ENCODE assay signal across 10 cellular contexts in the genomic region with DNA sequence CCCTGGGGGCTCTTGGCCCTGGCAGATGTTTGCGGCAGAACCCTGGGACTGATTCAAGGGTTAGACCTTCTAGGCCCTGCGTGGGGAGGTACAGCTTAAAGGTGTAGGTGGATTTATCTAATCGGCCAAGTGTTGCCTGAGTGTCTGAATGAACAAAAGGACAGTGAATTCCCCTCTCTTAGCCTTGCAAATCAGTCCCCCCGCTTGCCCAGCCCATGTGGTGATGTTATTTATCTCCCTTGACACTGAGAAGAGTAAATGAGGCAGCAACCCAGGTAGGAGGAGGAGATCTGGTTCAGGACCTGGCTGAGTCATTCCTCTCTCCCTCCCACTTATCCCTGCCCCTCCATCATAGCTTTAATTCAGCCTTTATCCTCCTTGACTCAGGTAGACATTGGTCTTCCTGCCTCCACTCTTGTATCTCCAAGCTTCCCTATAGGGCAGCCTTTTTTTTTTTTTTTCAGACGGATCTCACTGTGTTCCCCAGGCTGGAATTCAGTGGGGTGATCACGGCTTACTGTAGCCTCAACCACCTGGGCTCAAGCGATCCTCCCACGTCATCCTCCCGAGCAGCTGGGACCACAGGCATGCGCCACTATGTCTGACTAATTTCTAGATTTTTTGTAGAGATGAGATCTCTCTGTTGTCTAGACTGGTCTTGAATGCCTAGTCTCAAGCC. TPM values are rescaled to one million over a fixed set of nuclear protein-coding genes. Genes with fewer than 3 reads are reported as not detected.
DNase-seq lines count a peak whose midpoint lies in the region; ATAC-seq and TF ChIP-seq lines count a peak whose summit lies in the region.
"Had no signal": no experiment of that assay in that cellular context is flagged by ENCODE, and none has a peak within 500 bp of the region (broad histone marks: within the 10 kb centered on the region; RNA-seq: fewer than 3 reads in every experiment).

No MANE protein-coding gene starts in this region.

- no peaks in the 10 kb centered on the region for H3K27me3 ChIP-seq in transverse colon

- no peak for TF ChIP-seq EP300 in transverse colon (IDR thresholded peaks at IDR 0.05; ENCODE audit: low read depth)

- ATAC-seq in HG02642 (IDR thresholded peaks at IDR 0.05; ENCODE audit: poor library complexity, unreplicated experiment): peak; percentile 78

- 82 to 83% methylated on average over 6 to 10 of the region's 10 CpGs for WGBS in transverse colon (ENCODE audit: low coverage in 1 of 2), 2 donors

- DNase-seq in DMS 273 (lab: John Stamatoyannopoulos, UW; ENCODE audit: unreplicated experiment): peak; percentile 55
- DNase-seq in DMS 273 treated with DMSO at 0.1 percent for 48 hours (lab: John Stamatoyannopoulos, UW): no peak
- peak; percentile 90 for DNase-seq in RPMI7951 (ENCODE audit: low read depth)
- no peak for DNase-seq in nephron progenitor cell
- DNase-seq in cerebellar nuclear complex (lab: John Stamatoyannopoulos, UW): no peak
- DNase-seq in transverse colon: no peak
- DNase-seq in AML-193 (lab: John Stamatoyannopoulos, UW): no peak
- DNase-seq: left cardiac atrium had no signal

- H3K4me1 Mint-ChIP-seq in nephron progenitor cell: peaks cover 71% of the 10 kb centered on the region

- in situ Hi-C loops in transverse colon (cut with MboI; ENCODE audit: low pct_ligation_motif_present in 1 of 4, low pct_unique_long_range_greater_than_20kb in 1 of 4, low sequenced_read_pairs in 3 of 4): no loop called here

- H3K27ac Mint-ChIP-seq in nephron progenitor cell: peak overlapping the region; percentile 89

- no peak overlapping the region for H3K27ac ChIP-seq in transverse colon
- H3K27ac ChIP-seq: 22Rv1 had no signal

- H3K4me3 ChIP-seq in transverse colon: no peak overlapping the region

- peaks cover 26% of the 10 kb centered on the region for H3K27me3 Mint-ChIP-seq in nephron progenitor cell (ENCODE audit: low read depth, poor library complexity)

- no peaks in the 10 kb centered on the region for H3K36me3 ChIP-seq in transverse colon

- H3K36me3 Mint-ChIP-seq in nephron progenitor cell (ENCODE audit: low read depth): no peaks in the 10 kb centered on the region

- no peaks in the 10 kb centered on the region for H3K9me3 ChIP-seq in transverse colon

- peaks cover 17% of the 10 kb centered on the region for H3K9me3 Mint-ChIP-seq in nephron progenitor cell

- no peak for TF ChIP-seq POLR2A in transverse colon (IDR thresholded peaks at IDR 0.05)

- TF ChIP-seq CTCF in nephron progenitor cell (IDR thresholded peaks at IDR 0.05): no peak
- no peak for TF ChIP-seq CTCF in transverse colon (IDR thresholded peaks at IDR 0.05)

- peak overlapping the region; percentile 7 for H3K4me3 Mint-ChIP-seq in nephron progenitor cell

- H3K4me1 ChIP-seq in transverse colon: no peaks in the 10 kb centered on the region

- intact Hi-C loops in transverse colon (cut with DNase I; ENCODE audit: low total_unique reads): no loop called here

RNA-seq across cellular contexts. Expression of a gene that starts 54.7 kb away (rescaled TPM):
- 26.6 and 33.9 TPM in 2 replicates for total RNA-seq in RPMI7951 (2014; rRNA removed; shearing (Covaris generic))
- total RNA-seq in transverse colon: 10 to 100 TPM in 3 of 4 donors, 1 to 10 TPM in 1; 4.2 to 22.5 (median 16.0) TPM

Comparison
In these comparisons a context has a peak if more than half of its experiments do, and no peak if none do; other contexts are left out.
1. DNase-seq: peak in DMS 273 (single experiment) and RPMI7951 (single experiment); none in DMS 273 treated with DMSO at 0.1 percent for 48 hours (single experiment), nephron progenitor cell (single experiment), cerebellar nuclear complex (0 of 2), transverse colon (single experiment) and AML-193 (0 of 2).